In the genomic region with DNA sequence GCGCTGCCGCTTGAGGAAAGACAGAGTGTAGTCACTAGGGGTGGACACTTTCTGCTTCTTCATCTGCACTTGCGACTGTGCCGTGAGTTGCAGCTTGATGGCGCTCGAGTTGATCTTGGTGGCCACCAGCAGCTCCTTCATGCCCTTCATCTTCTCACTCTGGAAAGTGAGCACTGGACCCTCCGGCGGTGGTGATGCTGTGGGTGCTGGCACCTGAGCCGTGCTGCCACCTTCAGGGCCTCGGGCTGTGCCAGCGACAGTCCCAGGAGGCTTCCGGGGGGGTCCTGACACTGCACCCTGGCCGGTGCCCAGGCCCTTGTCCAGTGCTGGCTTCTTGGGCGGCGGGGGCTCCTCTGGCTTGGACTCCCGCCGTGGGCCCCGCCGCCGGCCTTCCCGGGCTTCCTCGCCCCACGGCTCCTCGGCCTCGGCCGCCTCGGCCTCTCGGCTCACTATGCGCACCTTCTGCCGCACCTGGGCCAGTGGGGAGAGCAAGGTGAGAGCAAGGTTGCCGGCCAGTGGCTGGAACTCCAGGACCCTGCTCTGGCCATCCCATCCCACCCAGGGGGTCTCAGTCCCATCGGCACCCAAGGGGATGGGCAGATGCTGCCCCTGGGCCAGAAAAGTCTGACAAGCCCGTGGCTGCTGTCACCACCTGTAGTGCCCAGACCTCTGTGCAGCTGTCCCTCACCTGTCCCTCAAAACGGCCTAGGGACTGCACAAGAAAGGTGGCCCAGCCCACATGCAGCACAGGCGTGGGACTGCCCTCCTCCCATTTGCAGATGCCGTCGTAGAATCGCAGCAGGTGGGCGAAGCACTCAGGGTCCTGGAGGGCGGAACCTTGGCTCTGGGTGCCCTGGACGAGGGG, we compare ENCODE assay signal across 2 cellular contexts.
TF ChIP-seq lines count a peak whose summit lies in the region.

No MANE protein-coding gene starts in this region.

TF ChIP-seq in SK-N-SH, 30 proteins besides CTCF, POLR2A, EP300 and RAD21:
- TF ChIP-seq, protein P1, sequence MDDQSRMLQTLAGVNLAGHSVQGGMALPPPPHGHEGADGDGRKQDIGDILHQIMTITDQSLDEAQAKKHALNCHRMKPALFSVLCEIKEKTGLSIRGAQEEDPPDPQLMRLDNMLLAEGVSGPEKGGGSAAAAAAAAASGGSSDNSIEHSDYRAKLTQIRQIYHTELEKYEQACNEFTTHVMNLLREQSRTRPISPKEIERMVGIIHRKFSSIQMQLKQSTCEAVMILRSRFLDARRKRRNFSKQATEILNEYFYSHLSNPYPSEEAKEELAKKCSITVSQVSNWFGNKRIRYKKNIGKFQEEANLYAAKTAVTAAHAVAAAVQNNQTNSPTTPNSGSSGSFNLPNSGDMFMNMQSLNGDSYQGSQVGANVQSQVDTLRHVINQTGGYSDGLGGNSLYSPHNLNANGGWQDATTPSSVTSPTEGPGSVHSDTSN (IDR thresholded peaks at IDR 0.05): no peak
- no peak for TF ChIP-seq NFIC (IDR thresholded peaks at IDR 0.05; ENCODE audit: borderline replicate concordance)
- TF ChIP-seq TCF12 (IDR thresholded peaks at IDR 0.05): no peak
- TF ChIP-seq, protein P2, sequence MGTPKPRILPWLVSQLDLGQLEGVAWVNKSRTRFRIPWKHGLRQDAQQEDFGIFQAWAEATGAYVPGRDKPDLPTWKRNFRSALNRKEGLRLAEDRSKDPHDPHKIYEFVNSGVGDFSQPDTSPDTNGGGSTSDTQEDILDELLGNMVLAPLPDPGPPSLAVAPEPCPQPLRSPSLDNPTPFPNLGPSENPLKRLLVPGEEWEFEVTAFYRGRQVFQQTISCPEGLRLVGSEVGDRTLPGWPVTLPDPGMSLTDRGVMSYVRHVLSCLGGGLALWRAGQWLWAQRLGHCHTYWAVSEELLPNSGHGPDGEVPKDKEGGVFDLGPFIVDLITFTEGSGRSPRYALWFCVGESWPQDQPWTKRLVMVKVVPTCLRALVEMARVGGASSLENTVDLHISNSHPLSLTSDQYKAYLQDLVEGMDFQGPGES (IDR thresholded peaks at IDR 0.05; ENCODE audit: low read depth, low read length): no peak
- TF ChIP-seq JUND (IDR thresholded peaks at IDR 0.05): no peak
- TF ChIP-seq GABPA (IDR thresholded peaks at IDR 0.05; ENCODE audit: low read depth): no peak
- no peak for TF ChIP-seq RCOR1 (IDR thresholded peaks at IDR 0.05; ENCODE audit: low read length)
- TF ChIP-seq CHD2 (IDR thresholded peaks at IDR 0.05; ENCODE audit: low read length, partially characterized antibody): no peak
- no peak for TF ChIP-seq MXI1 (IDR thresholded peaks at IDR 0.05; ENCODE audit: low read depth, low read length)
- no peak for TF ChIP-seq TAF1 (IDR thresholded peaks at IDR 0.05; ENCODE audit: borderline replicate concordance, low read depth, low read length)
- no peak for TF ChIP-seq NRF1 (IDR thresholded peaks at IDR 0.05; ENCODE audit: low read depth, low read length)
- no peak for TF ChIP-seq RXRA (IDR thresholded peaks at IDR 0.05; ENCODE audit: borderline replicate concordance, low read depth)
- TF ChIP-seq SIN3A (IDR thresholded peaks at IDR 0.05; ENCODE audit: borderline replicate concordance, low read depth, low read length): no peak
- no peak for TF ChIP-seq ELF1 (IDR thresholded peaks at IDR 0.05)
- no peak for TF ChIP-seq FOXJ3 (CRISPR knock-in tag; IDR thresholded peaks at IDR 0.05)
- TF ChIP-seq, protein P3, sequence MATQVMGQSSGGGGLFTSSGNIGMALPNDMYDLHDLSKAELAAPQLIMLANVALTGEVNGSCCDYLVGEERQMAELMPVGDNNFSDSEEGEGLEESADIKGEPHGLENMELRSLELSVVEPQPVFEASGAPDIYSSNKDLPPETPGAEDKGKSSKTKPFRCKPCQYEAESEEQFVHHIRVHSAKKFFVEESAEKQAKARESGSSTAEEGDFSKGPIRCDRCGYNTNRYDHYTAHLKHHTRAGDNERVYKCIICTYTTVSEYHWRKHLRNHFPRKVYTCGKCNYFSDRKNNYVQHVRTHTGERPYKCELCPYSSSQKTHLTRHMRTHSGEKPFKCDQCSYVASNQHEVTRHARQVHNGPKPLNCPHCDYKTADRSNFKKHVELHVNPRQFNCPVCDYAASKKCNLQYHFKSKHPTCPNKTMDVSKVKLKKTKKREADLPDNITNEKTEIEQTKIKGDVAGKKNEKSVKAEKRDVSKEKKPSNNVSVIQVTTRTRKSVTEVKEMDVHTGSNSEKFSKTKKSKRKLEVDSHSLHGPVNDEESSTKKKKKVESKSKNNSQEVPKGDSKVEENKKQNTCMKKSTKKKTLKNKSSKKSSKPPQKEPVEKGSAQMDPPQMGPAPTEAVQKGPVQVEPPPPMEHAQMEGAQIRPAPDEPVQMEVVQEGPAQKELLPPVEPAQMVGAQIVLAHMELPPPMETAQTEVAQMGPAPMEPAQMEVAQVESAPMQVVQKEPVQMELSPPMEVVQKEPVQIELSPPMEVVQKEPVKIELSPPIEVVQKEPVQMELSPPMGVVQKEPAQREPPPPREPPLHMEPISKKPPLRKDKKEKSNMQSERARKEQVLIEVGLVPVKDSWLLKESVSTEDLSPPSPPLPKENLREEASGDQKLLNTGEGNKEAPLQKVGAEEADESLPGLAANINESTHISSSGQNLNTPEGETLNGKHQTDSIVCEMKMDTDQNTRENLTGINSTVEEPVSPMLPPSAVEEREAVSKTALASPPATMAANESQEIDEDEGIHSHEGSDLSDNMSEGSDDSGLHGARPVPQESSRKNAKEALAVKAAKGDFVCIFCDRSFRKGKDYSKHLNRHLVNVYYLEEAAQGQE (IDR thresholded peaks at IDR 0.05; ENCODE audit: low read depth, low read length): no peak
- no peak for TF ChIP-seq FOXM1 (IDR thresholded peaks at IDR 0.05; ENCODE audit: low read depth)
- no peak for TF ChIP-seq MEF2A (IDR thresholded peaks at IDR 0.05; ENCODE audit: borderline replicate concordance, low read depth)

TF ChIP-seq in SK-N-SH treated with all-trans-retinoic acid at 6 μM for 48 hours, 23 proteins besides CTCF, POLR2A, EP300 and RAD21:
- TF ChIP-seq OSR1 (CRISPR knock-in tag; IDR thresholded peaks at IDR 0.05) (no peak), CSDC2 (CRISPR knock-in tag; IDR thresholded peaks at IDR 0.05) (no peak), ZNF565 (CRISPR knock-in tag; conservative IDR thresholded peaks at IDR 0.05; ENCODE audit: low read depth) (no peak), TOX (CRISPR knock-in tag; IDR thresholded peaks at IDR 0.05; ENCODE audit: borderline replicate concordance) (no peak), ZNF70 (CRISPR knock-in tag; IDR thresholded peaks at IDR 0.05) (no peak), PPARA (CRISPR knock-in tag; IDR thresholded peaks at IDR 0.05; ENCODE audit: borderline replicate concordance) (no peak), BACH2 (CRISPR knock-in tag; IDR thresholded peaks at IDR 0.05; ENCODE audit: borderline replicate concordance) (no peak), ESRRG (CRISPR knock-in tag; IDR thresholded peaks at IDR 0.05) (no peak), ZFP30 (CRISPR knock-in tag; IDR thresholded peaks at IDR 0.05) (no peak), ZC3H10 (CRISPR knock-in tag; IDR thresholded peaks at IDR 0.05) (no peak), GLIS3 (CRISPR knock-in tag; IDR thresholded peaks at IDR 0.05) (no peak)
- TF ChIP-seq, protein P4, sequence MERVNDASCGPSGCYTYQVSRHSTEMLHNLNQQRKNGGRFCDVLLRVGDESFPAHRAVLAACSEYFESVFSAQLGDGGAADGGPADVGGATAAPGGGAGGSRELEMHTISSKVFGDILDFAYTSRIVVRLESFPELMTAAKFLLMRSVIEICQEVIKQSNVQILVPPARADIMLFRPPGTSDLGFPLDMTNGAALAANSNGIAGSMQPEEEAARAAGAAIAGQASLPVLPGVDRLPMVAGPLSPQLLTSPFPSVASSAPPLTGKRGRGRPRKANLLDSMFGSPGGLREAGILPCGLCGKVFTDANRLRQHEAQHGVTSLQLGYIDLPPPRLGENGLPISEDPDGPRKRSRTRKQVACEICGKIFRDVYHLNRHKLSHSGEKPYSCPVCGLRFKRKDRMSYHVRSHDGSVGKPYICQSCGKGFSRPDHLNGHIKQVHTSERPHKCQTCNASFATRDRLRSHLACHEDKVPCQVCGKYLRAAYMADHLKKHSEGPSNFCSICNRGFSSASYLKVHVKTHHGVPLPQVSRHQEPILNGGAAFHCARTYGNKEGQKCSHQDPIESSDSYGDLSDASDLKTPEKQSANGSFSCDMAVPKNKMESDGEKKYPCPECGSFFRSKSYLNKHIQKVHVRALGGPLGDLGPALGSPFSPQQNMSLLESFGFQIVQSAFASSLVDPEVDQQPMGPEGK (CRISPR knock-in tag; IDR thresholded peaks at IDR 0.05; ENCODE audit: borderline replicate concordance): no peak
- TF ChIP-seq, protein P5, sequence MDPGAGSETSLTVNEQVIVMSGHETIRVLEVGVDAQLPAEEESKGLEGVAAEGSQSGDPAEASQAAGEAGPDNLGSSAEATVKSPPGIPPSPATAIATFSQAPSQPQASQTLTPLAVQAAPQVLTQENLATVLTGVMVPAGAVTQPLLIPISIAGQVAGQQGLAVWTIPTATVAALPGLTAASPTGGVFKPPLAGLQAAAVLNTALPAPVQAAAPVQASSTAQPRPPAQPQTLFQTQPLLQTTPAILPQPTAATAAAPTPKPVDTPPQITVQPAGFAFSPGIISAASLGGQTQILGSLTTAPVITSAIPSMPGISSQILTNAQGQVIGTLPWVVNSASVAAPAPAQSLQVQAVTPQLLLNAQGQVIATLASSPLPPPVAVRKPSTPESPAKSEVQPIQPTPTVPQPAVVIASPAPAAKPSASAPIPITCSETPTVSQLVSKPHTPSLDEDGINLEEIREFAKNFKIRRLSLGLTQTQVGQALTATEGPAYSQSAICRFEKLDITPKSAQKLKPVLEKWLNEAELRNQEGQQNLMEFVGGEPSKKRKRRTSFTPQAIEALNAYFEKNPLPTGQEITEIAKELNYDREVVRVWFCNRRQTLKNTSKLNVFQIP (CRISPR knock-in tag; IDR thresholded peaks at IDR 0.05; ENCODE audit: borderline replicate concordance, low read depth): no peak
- TF ChIP-seq, protein P6, sequence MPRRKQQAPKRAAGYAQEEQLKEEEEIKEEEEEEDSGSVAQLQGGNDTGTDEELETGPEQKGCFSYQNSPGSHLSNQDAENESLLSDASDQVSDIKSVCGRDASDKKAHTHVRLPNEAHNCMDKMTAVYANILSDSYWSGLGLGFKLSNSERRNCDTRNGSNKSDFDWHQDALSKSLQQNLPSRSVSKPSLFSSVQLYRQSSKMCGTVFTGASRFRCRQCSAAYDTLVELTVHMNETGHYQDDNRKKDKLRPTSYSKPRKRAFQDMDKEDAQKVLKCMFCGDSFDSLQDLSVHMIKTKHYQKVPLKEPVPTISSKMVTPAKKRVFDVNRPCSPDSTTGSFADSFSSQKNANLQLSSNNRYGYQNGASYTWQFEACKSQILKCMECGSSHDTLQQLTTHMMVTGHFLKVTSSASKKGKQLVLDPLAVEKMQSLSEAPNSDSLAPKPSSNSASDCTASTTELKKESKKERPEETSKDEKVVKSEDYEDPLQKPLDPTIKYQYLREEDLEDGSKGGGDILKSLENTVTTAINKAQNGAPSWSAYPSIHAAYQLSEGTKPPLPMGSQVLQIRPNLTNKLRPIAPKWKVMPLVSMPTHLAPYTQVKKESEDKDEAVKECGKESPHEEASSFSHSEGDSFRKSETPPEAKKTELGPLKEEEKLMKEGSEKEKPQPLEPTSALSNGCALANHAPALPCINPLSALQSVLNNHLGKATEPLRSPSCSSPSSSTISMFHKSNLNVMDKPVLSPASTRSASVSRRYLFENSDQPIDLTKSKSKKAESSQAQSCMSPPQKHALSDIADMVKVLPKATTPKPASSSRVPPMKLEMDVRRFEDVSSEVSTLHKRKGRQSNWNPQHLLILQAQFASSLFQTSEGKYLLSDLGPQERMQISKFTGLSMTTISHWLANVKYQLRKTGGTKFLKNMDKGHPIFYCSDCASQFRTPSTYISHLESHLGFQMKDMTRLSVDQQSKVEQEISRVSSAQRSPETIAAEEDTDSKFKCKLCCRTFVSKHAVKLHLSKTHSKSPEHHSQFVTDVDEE (CRISPR knock-in tag; IDR thresholded peaks at IDR 0.05): no peak
- TF ChIP-seq, protein P7, sequence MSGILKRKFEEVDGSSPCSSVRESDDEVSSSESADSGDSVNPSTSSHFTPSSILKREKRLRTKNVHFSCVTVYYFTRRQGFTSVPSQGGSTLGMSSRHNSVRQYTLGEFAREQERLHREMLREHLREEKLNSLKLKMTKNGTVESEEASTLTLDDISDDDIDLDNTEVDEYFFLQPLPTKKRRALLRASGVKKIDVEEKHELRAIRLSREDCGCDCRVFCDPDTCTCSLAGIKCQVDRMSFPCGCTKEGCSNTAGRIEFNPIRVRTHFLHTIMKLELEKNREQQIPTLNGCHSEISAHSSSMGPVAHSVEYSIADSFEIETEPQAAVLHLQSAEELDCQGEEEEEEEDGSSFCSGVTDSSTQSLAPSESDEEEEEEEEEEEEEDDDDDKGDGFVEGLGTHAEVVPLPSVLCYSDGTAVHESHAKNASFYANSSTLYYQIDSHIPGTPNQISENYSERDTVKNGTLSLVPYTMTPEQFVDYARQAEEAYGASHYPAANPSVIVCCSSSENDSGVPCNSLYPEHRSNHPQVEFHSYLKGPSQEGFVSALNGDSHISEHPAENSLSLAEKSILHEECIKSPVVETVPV (CRISPR knock-in tag; IDR thresholded peaks at IDR 0.05): no peak
